In the genomic region with DNA sequence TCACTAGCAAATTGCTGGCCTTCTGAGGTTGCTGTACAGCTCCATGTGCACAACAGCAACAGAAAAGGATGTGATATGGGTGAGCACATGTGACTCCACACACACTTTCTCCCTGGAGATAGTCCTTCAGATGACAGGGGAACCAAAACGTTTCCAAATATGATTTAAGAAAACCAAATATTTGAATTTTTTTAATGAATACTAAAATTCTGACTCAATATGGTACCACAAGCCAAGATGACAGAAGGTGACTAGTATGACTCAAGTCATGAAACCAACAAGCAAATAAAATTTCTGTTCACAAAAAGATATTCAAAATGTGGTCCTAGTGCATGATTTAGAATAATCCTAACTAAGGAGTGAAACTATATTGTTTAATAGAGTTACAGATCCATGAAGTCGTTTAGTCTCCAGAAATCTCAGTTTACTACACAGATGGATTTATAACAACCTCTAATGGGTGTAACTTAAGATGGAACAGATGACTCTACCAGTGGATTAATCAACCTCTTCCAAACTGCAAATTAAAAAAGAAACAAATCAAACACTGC, we compare ENCODE assay signal across 10 cellular contexts.
DNase-seq lines count a peak whose midpoint lies in the region; ATAC-seq and TF ChIP-seq lines count a peak whose summit lies in the region.
"Had no signal": no experiment of that assay in that cellular context is flagged by ENCODE, and none has a peak within 500 bp of the region (broad histone marks: within the 10 kb centered on the region; RNA-seq: fewer than 3 reads in every experiment).

No MANE protein-coding gene starts in this region.

- in situ Hi-C loops in G401 (cut with HindIII; ENCODE audit: low sequenced_read_pairs), result no loop called here

- POLR2A ChIA-PET in MCF 10A (lab: Yijun Ruan, JAX), result interaction anchor here (1.2 kb wide), 1 partner anchor 173 kb away, joined by 4 read pairs; no protein-coding TSS in a partner anchor

- no peaks in the 10 kb centered on the region for H3K27me3 Mint-ChIP-seq in MCF 10A (ENCODE audit: insufficient read depth, unreplicated experiment)

- CTCF ChIA-PET in MCF 10A (lab: Yijun Ruan, JAX), result interaction anchor here (1.1 kb wide), 1 partner anchor 51 kb away, joined by 3 read pairs; no protein-coding TSS in a partner anchor

- no peak for TF ChIP-seq CTCF in MCF 10A (IDR thresholded peaks at IDR 0.05; ENCODE audit: unreplicated experiment)

- peaks cover 6% of the 10 kb centered on the region for H3K36me3 Mint-ChIP-seq in MCF 10A (ENCODE audit: insufficient read depth, unreplicated experiment)

- no peak overlapping the region for H3K4me3 Mint-ChIP-seq in MCF 10A (ENCODE audit: unreplicated experiment)
- H3K4me3 Mint-ChIP-seq: T-helper 1 cell treated with Interleukin-12 subunit alpha and Interleukin-12 subunit beta and Interleukin-4 antibody, amounts not matched to agents 30 μg/mL and 1 μg/mL, for 36 hours had no signal

- BruUV-seq in MCF 10A (replicated peaks; lab: Mats Ljungman, UMichigan), result no TSS peak

- ATAC-seq in GM18868 (IDR thresholded peaks at IDR 0.05; ENCODE audit: unreplicated experiment) (peak; percentile 87), HG02623 (IDR thresholded peaks at IDR 0.05; ENCODE audit: unreplicated experiment) (peak; percentile 91)

- peaks cover 42% of the 10 kb centered on the region for H3K4me1 Mint-ChIP-seq in MCF 10A (ENCODE audit: insufficient read depth, unreplicated experiment)

- DNase-seq in EH (ENCODE audit: low read depth) (peak; percentile 25), NCI-H446 treated with DMSO at 0.1 percent for 48 hours (lab: John Stamatoyannopoulos, UW) (peak; percentile 32), NCI-H128 (lab: John Stamatoyannopoulos, UW; ENCODE audit: unreplicated experiment) (no peak), nucleus accumbens (lab: John Stamatoyannopoulos, UW) (no peak), MCF 10A (ENCODE audit: unreplicated experiment) (no peak), G401 (ENCODE audit: low spot score) (no peak)
- DNase-seq: psoas muscle had no signal

- intact Hi-C loops in MCF 10A (cut with micrococcal nuclease), result no loop called here

- H3K9me3 Mint-ChIP-seq in MCF 10A (ENCODE audit: unreplicated experiment), result peaks cover 7% of the 10 kb centered on the region

- no peak overlapping the region for H3K27ac Mint-ChIP-seq in MCF 10A (ENCODE audit: low read depth, unreplicated experiment)
- H3K27ac Mint-ChIP-seq: T-helper 1 cell treated with Interleukin-12 subunit alpha and Interleukin-12 subunit beta and Interleukin-4 antibody, amounts not matched to agents 30 μg/mL and 1 μg/mL, for 36 hours had no signal

Comparison
In these comparisons a context has a peak if more than half of its experiments do, and no peak if none do; other contexts are left out.
1. DNase-seq: peak in EH (single experiment) and NCI-H446 treated with DMSO at 0.1 percent for 48 hours (single experiment); none in NCI-H128 (single experiment), nucleus accumbens (0 of 56), MCF 10A (single experiment) and G401 (single experiment).